Comparison of ENCODE assay signal across 9 cellular contexts in the genomic region with DNA sequence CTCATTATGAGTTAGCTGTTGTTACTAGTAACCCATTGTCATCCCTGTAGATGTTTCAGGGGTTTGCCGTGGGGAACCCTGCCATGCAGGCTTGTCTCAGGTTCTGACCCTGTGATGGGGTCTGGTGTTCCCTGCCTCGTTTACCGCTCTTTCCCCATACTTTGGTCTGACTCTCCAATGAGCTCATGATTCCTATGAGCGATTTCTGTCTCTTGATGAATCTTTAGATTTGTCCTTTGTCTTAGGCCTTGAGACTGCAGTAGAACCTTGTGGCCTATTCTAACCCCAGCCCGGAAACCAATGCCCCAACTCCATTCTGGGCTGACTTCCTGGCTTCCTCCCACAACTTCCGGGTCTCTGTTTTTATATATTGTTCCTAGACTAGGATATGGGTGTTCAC. TPM values are rescaled to one million over a fixed set of nuclear protein-coding genes. Genes with fewer than 3 reads are reported as not detected.
DNase-seq lines count a peak whose midpoint lies in the region; ATAC-seq and TF ChIP-seq lines count a peak whose summit lies in the region.
"Had no signal": no experiment of that assay in that cellular context is flagged by ENCODE, and none has a peak within 500 bp of the region (broad histone marks: within the 10 kb centered on the region; RNA-seq: fewer than 3 reads in every experiment).

No MANE protein-coding gene starts in this region.

- H3K27ac Mint-ChIP-seq in IgD-negative memory B cell: peak overlapping the region in 2 of 3 donors; percentile 11 to 53
- peak overlapping the region; percentile 79 for H3K27ac Mint-ChIP-seq in dendritic cell treated with granulocyte-macrophage colony-stimulating factor and Interleukin-4, amounts not matched to agents 40 ng/mL and 50 ng/mL, for 4 days

- no peaks in the 10 kb centered on the region for H3K27me3 Mint-ChIP-seq in IgD-negative memory B cell
- H3K27me3 Mint-ChIP-seq in dendritic cell treated with granulocyte-macrophage colony-stimulating factor and Interleukin-4, amounts not matched to agents 40 ng/mL and 50 ng/mL, for 4 days: no peaks in the 10 kb centered on the region

- no peak for TF ChIP-seq POLR2A in GM18505 (IDR thresholded peaks at IDR 0.05; ENCODE audit: borderline replicate concordance, extremely low read depth, insufficient read depth, insufficient read length)

- ATAC-seq in GM18505 (IDR thresholded peaks at IDR 0.05; ENCODE audit: unreplicated experiment) (no peak), GM21390 (IDR thresholded peaks at IDR 0.05; ENCODE audit: unreplicated experiment) (no peak)

- peaks cover 7 to 14% (median 12%) of the 10 kb centered on the region in 3 donors for H3K4me1 Mint-ChIP-seq in IgD-negative memory B cell
- peaks cover 32% of the 10 kb centered on the region for H3K4me1 Mint-ChIP-seq in dendritic cell treated with granulocyte-macrophage colony-stimulating factor and Interleukin-4, amounts not matched to agents 40 ng/mL and 50 ng/mL, for 4 days (ENCODE audit: low read depth)

- DNase-seq in activated CD4-positive, alpha-beta T cell treated with anti-CD3 and anti-CD28 coated beads for 4 hours: peak; percentile 50 to 54
- peak; percentile 29 for DNase-seq in stimulated activated CD8-positive, alpha-beta memory T cell treated with anti-CD3 and anti-CD28 coated beads, Interleukin-12 subunit alpha, Interleukin-12 subunit beta, amount 100 ng/mL, for 4 hours (ENCODE audit: low read depth)
- DNase-seq in LoVo (ENCODE audit: low spot score) (no peak), head of caudate nucleus (no peak)
- DNase-seq: kidney had no signal

- peaks cover 5% of the 10 kb centered on the region for H3K36me3 Mint-ChIP-seq in IgD-negative memory B cell
- H3K36me3 Mint-ChIP-seq in dendritic cell treated with granulocyte-macrophage colony-stimulating factor and Interleukin-4, amounts not matched to agents 40 ng/mL and 50 ng/mL, for 4 days (ENCODE audit: low read depth): no peaks in the 10 kb centered on the region

- peak overlapping the region in 2 of 4 donors; percentile 75 to 82 for H3K4me3 Mint-ChIP-seq in IgD-negative memory B cell
- H3K4me3 Mint-ChIP-seq in dendritic cell treated with granulocyte-macrophage colony-stimulating factor and Interleukin-4, amounts not matched to agents 40 ng/mL and 50 ng/mL, for 4 days: no peak overlapping the region

- H3K9me3 Mint-ChIP-seq in IgD-negative memory B cell: peaks cover 3 to 5% (median 5%) of the 10 kb centered on the region in 3 donors
- peaks cover 9% of the 10 kb centered on the region for H3K9me3 Mint-ChIP-seq in dendritic cell treated with granulocyte-macrophage colony-stimulating factor and Interleukin-4, amounts not matched to agents 40 ng/mL and 50 ng/mL, for 4 days

- intact Hi-C loops in dendritic cell treated with granulocyte-macrophage colony-stimulating factor and Interleukin-4, amounts not matched to agents 40 ng/mL and 50 ng/mL, for 4 days (cut with micrococcal nuclease): no loop called here
- intact Hi-C loops in head of caudate nucleus (cut with DNase I): no loop called here

RNA-seq across cellular contexts. Expression of a gene that starts 11.3 kb away (rescaled TPM):
- polyA plus RNA-seq in IgD-negative memory B cell: 136 TPM

RNA-seq across cellular contexts. Expression of a gene that starts 24.7 kb away (rescaled TPM):
- polyA plus RNA-seq in IgD-negative memory B cell: 0.04 TPM

Comparison
In these comparisons a context has a peak if more than half of its experiments do, and no peak if none do; other contexts are left out.
1. DNase-seq: peak in activated CD4-positive, alpha-beta T cell treated with anti-CD3 and anti-CD28 coated beads for 4 hours (2 of 2) and stimulated activated CD8-positive, alpha-beta memory T cell treated with anti-CD3 and anti-CD28 coated beads, Interleukin-12 subunit alpha, Interleukin-12 subunit beta, amount 100 ng/mL, for 4 hours (single experiment); none in LoVo (single experiment) and head of caudate nucleus (0 of 42).